ENCODE assay signal across 37 cellular contexts in genomic region chr10:68371604-68372003, GRCh38.
"Had no signal": no experiment of that assay in that cellular context is flagged by ENCODE, and none has a peak within 500 bp of the region (broad histone marks: within the 10 kb centered on the region; RNA-seq: fewer than 3 reads in every experiment).

No MANE protein-coding gene starts in this region.

- H3K4me3 ChIP-seq: adrenal gland, ascending aorta, body of pancreas, breast epithelium, cardiac muscle cell had no signal

- H3K36me3 ChIP-seq: adrenal gland had no signal

- DNase-seq: activated effector memory CD4-positive, alpha-beta T cell treated with anti-CD3 and anti-CD28 coated beads, Interleukin-2, amount 50 U/mL, for 16 hours; activated effector memory CD4-positive, alpha-beta T cell treated with Interleukin-2 at 50 U/mL for 16 hours; activated gamma-delta T cell; activated gamma-delta T cell treated with Interleukin-2 at 50 U/mL for 16 hours; activated naive CD4-positive, alpha-beta T cell; activated naive CD4-positive, alpha-beta T cell treated with anti-CD3 and anti-CD28 coated beads for 36 hours; activated naive CD4-positive, alpha-beta T cell treated with anti-CD3 and anti-CD28 coated beads, Interleukin-2, amount 10 ng/mL, durations not matched to agents 7 days and 5 days; activated naive CD4-positive, alpha-beta T cell treated with anti-CD3 and anti-CD28 coated beads, Interleukin-2, amount 50 U/mL, for 16 hours; activated naive CD4-positive, alpha-beta T cell treated with Interleukin-2 at 50 U/mL for 16 hours; activated naive CD8-positive, alpha-beta T cell treated with anti-CD3 and anti-CD28 coated beads for 36 hours; activated naive CD8-positive, alpha-beta T cell treated with anti-CD3 and anti-CD28 coated beads, Interleukin-2, amount 10 ng/mL, durations not matched to agents 7 days and 5 days; activated naive CD8-positive, alpha-beta T cell treated with anti-CD3 and anti-CD28 coated beads, Interleukin-2, amount 50 U/mL, for 24 hours; activated T-cell treated with anti-CD3 and anti-CD28 coated beads, Interleukin-2, amount 50 U/mL, for 24 hours; activated T-cell treated with anti-CD3 and anti-CD28 coated beads, Interleukin-2, amount 50 U/mL, for 4 hours; activated T-cell treated with anti-CD3 and anti-CD28 coated beads, Interleukin-2, amount 50 U/mL, for 48 hours; activated T-cell treated with anti-CD3 and anti-CD28 coated beads, Interleukin-2, amount 50 U/mL, for 72 hours; adrenal gland; amniotic stem cell; amygdala; anterior cingulate cortex; aorta; body of pancreas; brain microvascular endothelial cell; caudate nucleus; central memory CD4-positive, alpha-beta T cell; cerebellar nuclear complex had no signal

- H3K9me3 ChIP-seq: ascending aorta had no signal

- H3K27me3 ChIP-seq: adrenal gland, ascending aorta, body of pancreas, brain microvascular endothelial cell, breast epithelium, cardiac muscle cell had no signal

- H3K27me3 Mint-ChIP-seq: activated naive CD4-positive, alpha-beta T cell treated with anti-CD3 and anti-CD28 coated beads, Interleukin-2, amount 10 ng/mL, durations not matched to agents 7 days and 5 days; activated naive CD4-positive, alpha-beta T cell treated with anti-CD3 and anti-CD28 coated beads, Interleukin-2, amount 50 U/mL, for 24 hours; activated naive CD8-positive, alpha-beta T cell; activated naive CD8-positive, alpha-beta T cell treated with anti-CD3 and anti-CD28 coated beads for 36 hours; activated naive CD8-positive, alpha-beta T cell treated with anti-CD3 and anti-CD28 coated beads, Interleukin-2, amount 10 ng/mL, durations not matched to agents 7 days and 5 days; activated naive CD8-positive, alpha-beta T cell treated with anti-CD3 and anti-CD28 coated beads, Interleukin-2, amount 50 U/mL, for 24 hours; activated T-cell treated with anti-CD3 and anti-CD28 coated beads, Interleukin-2, amount 50 U/mL, for 24 hours; activated T-helper 17 cell treated with anti-CD3 and anti-CD28 coated beads, Interleukin-2, amount 50 U/mL, for 72 hours; central memory CD8-positive, alpha-beta T cell had no signal

- H3K4me1 Mint-ChIP-seq: activated naive CD4-positive, alpha-beta T cell treated with anti-CD3 and anti-CD28 coated beads, Interleukin-2, amount 10 ng/mL, durations not matched to agents 7 days and 5 days; activated naive CD4-positive, alpha-beta T cell treated with anti-CD3 and anti-CD28 coated beads, Interleukin-2, amount 50 U/mL, for 24 hours; activated naive CD8-positive, alpha-beta T cell treated with anti-CD3 and anti-CD28 coated beads for 36 hours; activated naive CD8-positive, alpha-beta T cell treated with anti-CD3 and anti-CD28 coated beads, Interleukin-2, amount 10 ng/mL, durations not matched to agents 7 days and 5 days; activated naive CD8-positive, alpha-beta T cell treated with anti-CD3 and anti-CD28 coated beads, Interleukin-2, amount 50 U/mL, for 24 hours; activated T-helper 17 cell treated with anti-CD3 and anti-CD28 coated beads, Interleukin-2, amount 50 U/mL, for 72 hours; brain; central memory CD8-positive, alpha-beta T cell had no signal

- H3K27ac Mint-ChIP-seq: activated naive CD4-positive, alpha-beta T cell treated with anti-CD3 and anti-CD28 coated beads for 36 hours; activated naive CD4-positive, alpha-beta T cell treated with anti-CD3 and anti-CD28 coated beads, Interleukin-2, amount 10 ng/mL, durations not matched to agents 7 days and 5 days; activated naive CD4-positive, alpha-beta T cell treated with anti-CD3 and anti-CD28 coated beads, Interleukin-2, amount 50 U/mL, for 24 hours; activated naive CD4-positive, alpha-beta T cell treated with anti-CD3 and anti-CD28 coated beads, Interleukin-2, amount 50 U/mL, for 72 hours; activated naive CD8-positive, alpha-beta T cell; activated naive CD8-positive, alpha-beta T cell treated with anti-CD3 and anti-CD28 coated beads for 36 hours; activated naive CD8-positive, alpha-beta T cell treated with anti-CD3 and anti-CD28 coated beads, Interleukin-2, amount 10 ng/mL, durations not matched to agents 7 days and 5 days; activated naive CD8-positive, alpha-beta T cell treated with anti-CD3 and anti-CD28 coated beads, Interleukin-2, amount 50 U/mL, for 24 hours; activated T-cell treated with anti-CD3 and anti-CD28 coated beads, Interleukin-2, amount 50 U/mL, for 24 hours; activated T-cell treated with anti-CD3 and anti-CD28 coated beads, Interleukin-2, amount 50 U/mL, for 72 hours; activated T-helper 1 cell treated with anti-CD3 and anti-CD28 coated beads, Interleukin-12 subunit alpha, Interleukin-12 subunit beta, Interleukin-2, Interleukin-4 antibody, amounts not matched to agents 30 ng/mL and 10 ng/mL and 1 ng/mL, durations not matched to agents 14 hours and 24 hours and 36 hours; activated T-helper 17 cell treated with anti-CD3 and anti-CD28 coated beads, Interleukin-2, amount 50 U/mL, for 72 hours; activated T-helper 2 cell treated with anti-CD3 and anti-CD28 coated beads, Interferon-gamma antibody, Interleukin-2, Interleukin-4, amounts not matched to agents 10 μg/mL and 5 μg/mL and 100 μg/mL, durations not matched to agents 14 hours and 24 hours and 36 hours; brain had no signal

- H3K27ac ChIP-seq: adrenal gland, ascending aorta, body of pancreas, brain microvascular endothelial cell, breast epithelium, cardiac muscle cell had no signal

- H3K9me3 Mint-ChIP-seq: activated T-helper 17 cell treated with anti-CD3 and anti-CD28 coated beads, Interleukin-2, amount 50 U/mL, for 72 hours had no signal

- H3K4me1 ChIP-seq: adrenal gland, ascending aorta, body of pancreas, breast epithelium had no signal

- H3K4me3 Mint-ChIP-seq: activated naive CD4-positive, alpha-beta T cell treated with anti-CD3 and anti-CD28 coated beads for 36 hours; activated naive CD4-positive, alpha-beta T cell treated with anti-CD3 and anti-CD28 coated beads, Interleukin-2, amount 10 ng/mL, durations not matched to agents 7 days and 5 days; activated naive CD4-positive, alpha-beta T cell treated with anti-CD3 and anti-CD28 coated beads, Interleukin-2, amount 50 U/mL, for 24 hours; activated naive CD8-positive, alpha-beta T cell; activated naive CD8-positive, alpha-beta T cell treated with anti-CD3 and anti-CD28 coated beads for 36 hours; activated naive CD8-positive, alpha-beta T cell treated with anti-CD3 and anti-CD28 coated beads, Interleukin-2, amount 10 ng/mL, durations not matched to agents 7 days and 5 days; activated naive CD8-positive, alpha-beta T cell treated with anti-CD3 and anti-CD28 coated beads, Interleukin-2, amount 50 U/mL, for 24 hours; activated T-cell treated with anti-CD3 and anti-CD28 coated beads, Interleukin-2, amount 50 U/mL, for 24 hours; activated T-cell treated with anti-CD3 and anti-CD28 coated beads, Interleukin-2, amount 50 U/mL, for 4 hours; activated T-cell treated with anti-CD3 and anti-CD28 coated beads, Interleukin-2, amount 50 U/mL, for 72 hours; activated T-helper 1 cell treated with anti-CD3 and anti-CD28 coated beads, Interleukin-12 subunit alpha, Interleukin-12 subunit beta, Interleukin-2, Interleukin-4 antibody, amounts not matched to agents 30 ng/mL and 10 ng/mL and 1 ng/mL, durations not matched to agents 14 hours and 24 hours and 36 hours; activated T-helper 17 cell treated with anti-CD3 and anti-CD28 coated beads, Interleukin-2, amount 50 U/mL, for 72 hours; brain; central memory CD8-positive, alpha-beta T cell had no signal
